22 cellular contexts compared by ENCODE assay signal in genomic region chr2:173734686-173735308, GRCh38.
"Had no signal": no experiment of that assay in that cellular context is flagged by ENCODE, and none has a peak within 500 bp of the region (broad histone marks: within the 10 kb centered on the region; RNA-seq: fewer than 3 reads in every experiment).

No MANE protein-coding gene starts in this region.

- H3K36me3 ChIP-seq: heart left ventricle, thoracic aorta, upper lobe of left lung had no signal

- H3K9me3 ChIP-seq: heart left ventricle, thoracic aorta, upper lobe of left lung had no signal

- H3K4me3 ChIP-seq: coronary artery, heart left ventricle, thoracic aorta, upper lobe of left lung had no signal

- FAIRE-seq: bronchial epithelial cell had no signal

- H3K4me1 ChIP-seq: heart left ventricle, upper lobe of left lung had no signal

- H3K27ac ChIP-seq: coronary artery, epithelial cell of prostate, heart left ventricle, thoracic aorta, upper lobe of left lung had no signal

- DNase-seq: activated B cell treated with CpG ODN at 0.5 μM for 24 hours; activated CD4-positive, alpha-beta T cell treated with anti-CD3 and anti-CD28 coated beads for 36 hours; activated CD4-positive, alpha-beta T cell treated with anti-CD3 and anti-CD28 coated beads, Interleukin-2, amount 50 U/mL, for 48 hours; activated effector memory CD4-positive, alpha-beta T cell treated with Interleukin-2 at 50 U/mL for 16 hours; activated naive CD4-positive, alpha-beta T cell treated with anti-CD3 and anti-CD28 coated beads for 36 hours; activated naive CD8-positive, alpha-beta T cell treated with anti-CD3 and anti-CD28 coated beads, Interleukin-2, amount 10 ng/mL, durations not matched to agents 7 days and 5 days; activated T-cell treated with anti-CD3 and anti-CD28 coated beads, Interleukin-2, amount 50 U/mL, for 48 hours; amniotic stem cell; endodermal cell; heart left ventricle; kidney glomerular epithelial cell; left ventricle myocardium superior; retina; stimulated activated CD4-positive, alpha-beta T cell treated with anti-CD3 and anti-CD28 coated beads, Interleukin-2, amount 100 ng/mL, for 48 hours; stimulated activated naive CD4-positive, alpha-beta T cell; T1000; upper lobe of left lung had no signal

- ATAC-seq: activated CD4-positive, alpha-beta T cell treated with anti-CD3 and anti-CD28 coated beads for 36 hours; heart left ventricle; left ventricle myocardium superior; natural killer cell treated with Interleukin-12 subunit alpha and Interleukin-12 subunit beta and Interleukin-15 and Interleukin-18, amount 100 ng/mL, for 72 hours had no signal
